ENCODE assay signal across 9 cellular contexts in the genomic region with DNA sequence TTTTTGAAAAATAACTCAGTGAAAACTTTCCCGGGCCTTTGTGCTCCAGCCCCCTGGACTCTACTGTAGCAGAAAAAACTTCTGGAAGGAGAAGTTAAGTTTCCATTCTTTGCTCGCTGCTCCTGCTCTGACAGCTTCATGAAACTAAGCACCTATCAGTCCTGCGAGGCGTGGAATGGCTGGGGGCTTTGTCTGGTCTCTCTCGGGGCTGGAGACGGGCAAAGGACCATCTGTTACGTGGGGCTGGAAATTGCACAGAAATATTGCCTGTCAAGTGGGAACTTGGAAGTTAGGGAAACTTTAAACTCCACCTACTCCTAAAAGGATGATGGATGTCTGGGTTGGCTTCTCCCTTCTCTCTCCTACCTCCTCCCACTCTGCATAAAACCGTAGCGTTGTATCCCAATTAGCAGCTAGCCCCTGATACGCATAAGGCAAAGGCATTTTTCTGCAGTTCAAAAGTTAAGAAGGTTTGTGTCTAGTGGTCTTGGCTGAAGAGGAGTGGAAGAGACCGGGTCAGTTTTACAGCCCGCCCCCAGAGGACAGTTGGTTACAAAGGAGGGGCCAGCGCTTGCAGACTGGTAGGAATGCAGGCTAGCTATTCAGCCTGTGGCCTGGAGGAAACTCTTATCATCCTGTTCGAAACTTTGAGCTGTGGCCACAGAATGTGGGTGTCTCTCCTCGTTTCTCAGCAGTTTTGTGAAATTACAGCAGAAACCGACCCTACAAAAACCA. TPM values are rescaled to one million over a fixed set of nuclear protein-coding genes. Genes with fewer than 3 reads are reported as not detected.
DNase-seq lines count a peak whose midpoint lies in the region; ATAC-seq and TF ChIP-seq lines count a peak whose summit lies in the region.
"Had no signal": no experiment of that assay in that cellular context is flagged by ENCODE, and none has a peak within 500 bp of the region (broad histone marks: within the 10 kb centered on the region; RNA-seq: fewer than 3 reads in every experiment).

No MANE protein-coding gene starts in this region.

- no peak overlapping the region for H3K27ac Mint-ChIP-seq in activated CD8-positive, alpha-beta T cell treated with anti-CD3 and anti-CD28 coated beads for 36 hours

- WGBS in transverse colon (ENCODE audit: low coverage in 1 of 2), 2 donors, result 2 to 15% methylated on average over 5 to 16 of the region's 16 CpGs

- intact Hi-C loops in lower lobe of right lung (cut with DNase I), result no loop called here
- intact Hi-C loops in transverse colon (cut with DNase I; ENCODE audit: low total_unique reads), result no loop called here
- intact Hi-C loops in activated CD8-positive, alpha-beta T cell treated with anti-CD3 and anti-CD28 coated beads for 36 hours (cut with micrococcal nuclease), result no loop called here

- peaks cover 38% of the 10 kb centered on the region for H3K27me3 Mint-ChIP-seq in activated CD8-positive, alpha-beta T cell treated with anti-CD3 and anti-CD28 coated beads for 36 hours

- POLR2A ChIA-PET in activated CD8-positive, alpha-beta T cell treated with anti-CD3 and anti-CD28 coated beads for 36 hours (lab: Charles Lee), result no interaction called here

- in situ Hi-C loops in transverse colon (cut with MboI; ENCODE audit: low pct_ligation_motif_present in 1 of 4, low pct_unique_long_range_greater_than_20kb in 1 of 4, low sequenced_read_pairs in 3 of 4), result no loop called here

- H3K36me3 ChIP-seq in lower lobe of right lung (no peaks in the 10 kb centered on the region), transverse colon (no peaks in the 10 kb centered on the region)

- TF ChIP-seq CTCF in lower lobe of right lung (IDR thresholded peaks at IDR 0.05) (no peak), transverse colon (IDR thresholded peaks at IDR 0.05) (peak in 1 of 5 experiments; percentile 11)
- TF ChIP-seq CTCF in activated CD8-positive, alpha-beta T cell treated with anti-CD3 and anti-CD28 coated beads for 36 hours (IDR thresholded peaks at IDR 0.05), result no peak

- CTCF ChIA-PET in activated CD8-positive, alpha-beta T cell treated with anti-CD3 and anti-CD28 coated beads for 36 hours (lab: Charles Lee), result no interaction called here

- ATAC-seq in lower lobe of right lung, result peak; percentile 65 to 70
- no peak for ATAC-seq in activated CD8-positive, alpha-beta T cell treated with anti-CD3 and anti-CD28 coated beads for 36 hours
- ATAC-seq in activated CD4-positive, CD25-positive, alpha-beta regulatory T cell treated with anti-CD3 and anti-CD28 coated beads, Interleukin-2, amount 50 U/mL, for 24 hours, result no peak

- no peak for TF ChIP-seq POLR2A in transverse colon (IDR thresholded peaks at IDR 0.05)

- TF ChIP-seq EP300 in transverse colon (IDR thresholded peaks at IDR 0.05; ENCODE audit: low read depth), result no peak

- H3K27me3 ChIP-seq in lower lobe of right lung (ENCODE audit: low read depth) (no peaks in the 10 kb centered on the region), transverse colon (peaks cover 29% of the 10 kb centered on the region)

- DNase-seq in NCI-H1694 (lab: John Stamatoyannopoulos, UW) (peak; percentile 28), NCI-H1694 treated with DMSO at 0.1 percent for 48 hours (lab: John Stamatoyannopoulos, UW) (no peak), ecto neural progenitor cell (ENCODE audit: low spot score) (peak; percentile 71), lower lobe of right lung (no peak), transverse colon (peak; percentile 18), KG1 (lab: John Stamatoyannopoulos, UW) (no peak)
- no peak for DNase-seq in activated CD8-positive, alpha-beta T cell treated with anti-CD3 and anti-CD28 coated beads for 36 hours

- H3K4me1 Mint-ChIP-seq in activated CD8-positive, alpha-beta T cell treated with anti-CD3 and anti-CD28 coated beads for 36 hours (ENCODE audit: low read depth), result peaks cover 2% of the 10 kb centered on the region

- H3K4me1 ChIP-seq in lower lobe of right lung (peaks cover 6% of the 10 kb centered on the region), transverse colon (peaks cover 0 to 10% (median 4%) of the 10 kb centered on the region in 4 donors)

- no peaks in the 10 kb centered on the region for H3K9me3 ChIP-seq in lower lobe of right lung
- no peaks in the 10 kb centered on the region for H3K9me3 ChIP-seq in transverse colon

- H3K4me3 ChIP-seq in lower lobe of right lung (peak overlapping the region; percentile 70), transverse colon (peak overlapping the region; percentile 53 to 72 (median 59))

- H3K4me3 Mint-ChIP-seq in activated CD8-positive, alpha-beta T cell treated with anti-CD3 and anti-CD28 coated beads for 36 hours, result no peak overlapping the region

- no peaks in the 10 kb centered on the region for H3K9me3 Mint-ChIP-seq in activated CD8-positive, alpha-beta T cell treated with anti-CD3 and anti-CD28 coated beads for 36 hours

- H3K36me3 Mint-ChIP-seq in activated CD8-positive, alpha-beta T cell treated with anti-CD3 and anti-CD28 coated beads for 36 hours (ENCODE audit: low read depth), result no peaks in the 10 kb centered on the region

- H3K27ac ChIP-seq in lower lobe of right lung, result peak overlapping the region; percentile 82
- peak overlapping the region; percentile 83 to 90 (median 86) for H3K27ac ChIP-seq in transverse colon
- H3K27ac ChIP-seq: 22Rv1 had no signal

RNA-seq across cellular contexts. Expression of a gene that starts 1.2 kb away (rescaled TPM):
- total RNA-seq in lower lobe of right lung (8.0 TPM), transverse colon (10 to 100 TPM in 1 of 4 donors, 1 to 10 TPM in 3; 5.7 to 47.4 (median 6.3) TPM)
- not detected for total RNA-seq in activated CD8-positive, alpha-beta T cell treated with anti-CD3 and anti-CD28 coated beads for 36 hours

Comparison
In these comparisons a context has a peak if more than half of its experiments do, and no peak if none do; other contexts are left out.
1. DNase-seq: peak in NCI-H1694 (single experiment), ecto neural progenitor cell (single experiment) and transverse colon (single experiment); none in NCI-H1694 treated with DMSO at 0.1 percent for 48 hours (single experiment), lower lobe of right lung (single experiment), KG1 (single experiment) and activated CD8-positive, alpha-beta T cell treated with anti-CD3 and anti-CD28 coated beads for 36 hours (single experiment).
2. ATAC-seq: peak in lower lobe of right lung (2 of 2); none in activated CD8-positive, alpha-beta T cell treated with anti-CD3 and anti-CD28 coated beads for 36 hours (single experiment) and activated CD4-positive, CD25-positive, alpha-beta regulatory T cell treated with anti-CD3 and anti-CD28 coated beads, Interleukin-2, amount 50 U/mL, for 24 hours (0 of 2).